In genomic region chr5:82901281-82901888, GRCh38 we compare ENCODE assay signal across 28 cellular contexts.
"Had no signal": no experiment of that assay in that cellular context is flagged by ENCODE, and none has a peak within 500 bp of the region (broad histone marks: within the 10 kb centered on the region; RNA-seq: fewer than 3 reads in every experiment).

No MANE protein-coding gene starts in this region.

- H3K4me3 Mint-ChIP-seq: activated CD4-positive, alpha-beta T cell treated with anti-CD3 and anti-CD28 coated beads for 36 hours; activated naive CD4-positive, alpha-beta T cell treated with anti-CD3 and anti-CD28 coated beads for 36 hours; activated naive CD8-positive, alpha-beta T cell treated with anti-CD3 and anti-CD28 coated beads for 36 hours; activated T-helper 1 cell treated with anti-CD3 and anti-CD28 coated beads, Interleukin-12 subunit alpha, Interleukin-12 subunit beta, Interleukin-2, Interleukin-4 antibody, amounts not matched to agents 30 ng/mL and 10 ng/mL and 1 ng/mL, durations not matched to agents 14 hours and 24 hours and 36 hours; immature natural killer cell; mesothelial cell of epicardium; naive B cell; nephron progenitor cell had no signal

- H3K36me3 ChIP-seq: ascending aorta, brain microvascular endothelial cell, esophagus muscularis mucosa, heart left ventricle, neutrophil, pancreas, spleen, suprapubic skin, tibial artery, upper lobe of right lung had no signal

- DNase-seq: activated CD4-positive, alpha-beta T cell treated with anti-CD3 and anti-CD28 coated beads for 36 hours; activated CD4-positive, CD25-positive, alpha-beta regulatory T cell; activated effector memory CD4-positive, alpha-beta T cell treated with anti-CD3 and anti-CD28 coated beads, Interleukin-2, amount 50 U/mL, for 16 hours; activated naive CD4-positive, alpha-beta T cell treated with anti-CD3 and anti-CD28 coated beads for 36 hours; activated naive CD8-positive, alpha-beta T cell treated with anti-CD3 and anti-CD28 coated beads for 36 hours; brain microvascular endothelial cell; caudate nucleus; foreskin keratinocyte; heart left ventricle; hypothalamus; immature natural killer cell; kidney; naive B cell; nephron progenitor cell; pancreas; psoas muscle; right cardiac atrium; spleen; stimulated activated naive CD4-positive, alpha-beta T cell; T-helper 2 cell; tibial artery; upper lobe of right lung had no signal

- H3K27me3 Mint-ChIP-seq: activated naive CD8-positive, alpha-beta T cell treated with anti-CD3 and anti-CD28 coated beads for 36 hours; naive B cell had no signal

- H3K27ac ChIP-seq: ascending aorta, brain microvascular endothelial cell, esophagus muscularis mucosa, foreskin keratinocyte, heart left ventricle, neutrophil, pancreas, psoas muscle, spleen, suprapubic skin, tibial artery, upper lobe of right lung had no signal

- H3K36me3 Mint-ChIP-seq: activated naive CD8-positive, alpha-beta T cell treated with anti-CD3 and anti-CD28 coated beads for 36 hours; immature natural killer cell had no signal

- H3K9me3 ChIP-seq: neutrophil, pancreas had no signal

- H3K4me1 Mint-ChIP-seq: activated CD4-positive, alpha-beta T cell treated with anti-CD3 and anti-CD28 coated beads for 36 hours; activated naive CD8-positive, alpha-beta T cell treated with anti-CD3 and anti-CD28 coated beads for 36 hours; immature natural killer cell; naive B cell had no signal

- H3K4me1 ChIP-seq: ascending aorta, esophagus muscularis mucosa, foreskin keratinocyte, heart left ventricle, pancreas, psoas muscle, spleen, suprapubic skin, tibial artery, upper lobe of right lung had no signal

- H3K27ac Mint-ChIP-seq: activated CD4-positive, alpha-beta T cell treated with anti-CD3 and anti-CD28 coated beads for 36 hours; activated naive CD4-positive, alpha-beta T cell treated with anti-CD3 and anti-CD28 coated beads for 36 hours; activated naive CD8-positive, alpha-beta T cell treated with anti-CD3 and anti-CD28 coated beads for 36 hours; activated T-helper 1 cell treated with anti-CD3 and anti-CD28 coated beads, Interleukin-12 subunit alpha, Interleukin-12 subunit beta, Interleukin-2, Interleukin-4 antibody, amounts not matched to agents 30 ng/mL and 10 ng/mL and 1 ng/mL, durations not matched to agents 14 hours and 24 hours and 36 hours; immature natural killer cell; mesothelial cell of epicardium; naive B cell; nephron progenitor cell had no signal

- H3K27me3 ChIP-seq: ascending aorta, brain microvascular endothelial cell, esophagus muscularis mucosa, foreskin keratinocyte, heart left ventricle, neutrophil, pancreas, spleen, suprapubic skin, tibial artery, upper lobe of right lung had no signal

- ATAC-seq: activated CD4-positive, alpha-beta T cell treated with anti-CD3 and anti-CD28 coated beads for 36 hours; foreskin keratinocyte; heart left ventricle; pancreas; psoas muscle; right cardiac atrium; upper lobe of right lung had no signal

- H3K4me3 ChIP-seq: ascending aorta, esophagus muscularis mucosa, heart left ventricle, pancreas, psoas muscle, spleen, suprapubic skin, tibial artery, upper lobe of right lung had no signal
